Comparison of ENCODE assay signal across 9 cellular contexts in the genomic region with DNA sequence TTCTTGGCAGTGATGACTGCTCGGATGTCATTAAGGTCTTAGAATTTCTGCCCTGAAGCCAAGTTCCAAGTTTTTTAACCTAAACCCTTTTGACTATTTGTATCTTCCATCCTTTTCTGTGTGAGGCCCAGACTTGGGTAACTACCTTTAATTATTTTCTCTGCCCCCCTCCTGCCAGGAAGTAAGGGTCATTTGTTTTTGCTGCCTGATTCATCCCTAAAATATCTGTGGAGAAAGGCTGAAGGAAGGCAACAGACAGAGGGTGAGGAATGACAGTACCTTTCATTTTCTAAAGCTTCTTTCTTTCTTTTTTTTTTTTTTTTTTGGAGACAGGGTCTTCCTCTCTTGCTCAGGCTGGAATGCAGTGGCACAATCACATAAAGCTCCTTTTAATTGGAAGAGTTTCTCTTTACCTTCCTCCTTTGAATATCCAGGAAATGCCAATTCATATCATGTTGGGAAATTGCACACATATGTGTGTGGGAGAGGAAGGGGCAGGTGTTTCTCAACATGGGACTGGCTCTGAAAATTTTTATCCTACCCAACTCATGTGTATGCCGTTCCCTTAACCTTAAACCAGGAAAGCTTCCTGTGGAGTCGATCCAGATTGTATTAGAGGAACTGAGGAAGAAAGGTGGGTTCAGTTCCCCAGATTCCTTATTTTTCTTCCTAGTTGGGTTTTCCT. TPM values are rescaled to one million over a fixed set of nuclear protein-coding genes. Genes with fewer than 3 reads are reported as not detected.
A peak's percentile ranks its signal among the peaks of the same experiment; 100 is the strongest.
DNase-seq lines count a peak whose midpoint lies in the region; ATAC-seq, FAIRE-seq and TF ChIP-seq lines count a peak whose summit lies in the region.
"Had no signal": no experiment of that assay in that cellular context is flagged by ENCODE, and none has a peak within 500 bp of the region (broad histone marks: within the 10 kb centered on the region; RNA-seq: fewer than 3 reads in every experiment).

No MANE protein-coding gene starts in this region.

- no peak for TF ChIP-seq POLR2A in GM12891 (IDR thresholded peaks at IDR 0.05; ENCODE audit: low read depth, low read length)

- peak; percentile 85 for DNase-seq in RKO (ENCODE audit: low spot score)
- DNase-seq in progenitor cell of endocrine pancreas (ENCODE audit: low spot score, unreplicated experiment), result no peak
- no peak for DNase-seq in activated CD4-positive, alpha-beta T cell treated with anti-CD3 and anti-CD28 coated beads, Interleukin-2, amount 50 U/mL, for 4 hours
- no peak for DNase-seq in stimulated activated CD4-positive, alpha-beta T cell treated with anti-CD3 and anti-CD28 coated beads, Interleukin-2, amount 100 ng/mL, for 24 hours
- DNase-seq in GM12891 (ENCODE audit: insufficient read length, low spot score), result no peak
- DNase-seq: KG1 had no signal

- H3K4me1 Mint-ChIP-seq in progenitor cell of endocrine pancreas (ENCODE audit: low read depth), result peaks cover 21% of the 10 kb centered on the region

- no peaks in the 10 kb centered on the region for H3K9me3 Mint-ChIP-seq in progenitor cell of endocrine pancreas (ENCODE audit: low read depth)

- H3K4me1 ChIP-seq in ES-I3 (ENCODE audit: insufficient read depth, low read length) (peaks cover 6% of the 10 kb centered on the region; the same call in 1 of the 2 replicates), esophagus (ENCODE audit: control insufficient read depth in 2 of 2, insufficient read depth in 2 of 2, low read length in 1 of 2) (peaks cover 0 to 2% of the 10 kb centered on the region in 2 donors)

- no peaks in the 10 kb centered on the region for H3K27me3 ChIP-seq in esophagus (ENCODE audit: control insufficient read depth in 1 of 2, insufficient read depth in 2 of 2, low read length in 2 of 2)

- H3K27me3 Mint-ChIP-seq in progenitor cell of endocrine pancreas, result no peaks in the 10 kb centered on the region

- ATAC-seq in esophagus mucosa, result no peak

- no peak for TF ChIP-seq CTCF in progenitor cell of endocrine pancreas (IDR thresholded peaks at IDR 0.05; ENCODE audit: unreplicated experiment)

- 62 to 73% methylated on average over 3 of the region's 3 CpGs for WGBS in esophagus, 2 donors

- H3K27ac Mint-ChIP-seq in progenitor cell of endocrine pancreas, result peak overlapping the region; percentile 97

- peak overlapping the region; percentile 94; the same call in 1 of the 2 replicates for H3K9ac ChIP-seq in ES-I3 (ENCODE audit: low read depth, low read length)

- H3K36me3 ChIP-seq in ES-I3 (ENCODE audit: insufficient read depth, low read length) (peaks cover 25% of the 10 kb centered on the region), esophagus (ENCODE audit: control insufficient read depth in 2 of 2, insufficient read depth in 2 of 2, low read length in 1 of 2) (peaks cover 5 to 13% of the 10 kb centered on the region in 2 donors)

- peak overlapping the region; percentile 100 for H3K4me3 Mint-ChIP-seq in progenitor cell of endocrine pancreas (ENCODE audit: low read depth)

- peaks cover 9% of the 10 kb centered on the region for H3K36me3 Mint-ChIP-seq in progenitor cell of endocrine pancreas (ENCODE audit: insufficient read depth)

- H3K27ac ChIP-seq in esophagus (ENCODE audit: low read depth in 2 of 2, low read length in 1 of 2), result peak overlapping the region in 1 of 2 donors; percentile 89

- H3K9me3 ChIP-seq in ES-I3 (ENCODE audit: control insufficient read depth, insufficient read depth, low read length) (no peaks in the 10 kb centered on the region), esophagus (ENCODE audit: control insufficient read depth in 2 of 2, insufficient read depth in 1 of 2, low read depth in 1 of 2, low read length in 1 of 2) (no peaks in the 10 kb centered on the region)

- no peak for FAIRE-seq in GM12891 (lab: Jason Lieb, UNC)

- peak overlapping the region; percentile 96 to 98 for H3K4me3 ChIP-seq in esophagus (ENCODE audit: low read depth in 1 of 2, low read length in 2 of 2)

TF ChIP-seq in GM12891, 5 proteins besides CTCF, POLR2A, EP300 and RAD21:
- TF ChIP-seq POLR2AphosphoS5 (IDR thresholded peaks at IDR 0.05; ENCODE audit: low read depth, low read length) (no peak), SPI1 (IDR thresholded peaks at IDR 0.05; ENCODE audit: low read depth, low read length) (no peak), PAX5 (IDR thresholded peaks at IDR 0.05; ENCODE audit: insufficient read depth, low read length, severe bottlenecking) (no peak)

RNA-seq across cellular contexts. Expression of gene VPS25, which starts 1.0 kb away (rescaled TPM):
- 100 to 1,000 TPM in 1 of 2 donors, 10 to 100 TPM in 1; 42.8 to 123 TPM for polyA plus RNA-seq in esophagus
- total RNA-seq in progenitor cell of endocrine pancreas (76.5 and 81.3 TPM in 2 replicates), esophagus mucosa (70.9 TPM)
- polyA plus RNA-seq in GM12891 (2012; ENCODE audit: low read depth, missing spikeins), result 101 TPM

RNA-seq across cellular contexts. Expression of gene WNK4, which starts 6.2 kb away (rescaled TPM):
- 10 to 100 TPM in 1 of 2 donors, 1 to 10 TPM in 1; 6.7 to 12.8 TPM for polyA plus RNA-seq in esophagus
- 5.8 and 6.3 TPM in 2 replicates for total RNA-seq in progenitor cell of endocrine pancreas
- 0.40 TPM for total RNA-seq in esophagus mucosa
- polyA plus RNA-seq in GM12891 (2012; ENCODE audit: low read depth, missing spikeins), result 0.05 TPM

RNA-seq across cellular contexts. Expression of gene RAMP2, which starts 13.2 kb away (rescaled TPM):
- 10 to 100 TPM in 1 of 2 donors, 1 to 10 TPM in 1; 7.5 to 13.5 TPM for polyA plus RNA-seq in esophagus
- total RNA-seq in progenitor cell of endocrine pancreas, result 4.3 and 4.4 TPM in 2 replicates
- total RNA-seq in esophagus mucosa, result 4.5 TPM
- 0.74 TPM for polyA plus RNA-seq in GM12891 (2012; ENCODE audit: low read depth, missing spikeins)

RNA-seq across cellular contexts. Expression of gene COA3, which starts 24.3 kb away (rescaled TPM):
- polyA plus RNA-seq in esophagus, result 100 to 1,000 TPM in 1 of 2 donors, 10 to 100 TPM in 1; 89.9 to 185 TPM
- total RNA-seq in progenitor cell of endocrine pancreas (84.9 and 85.4 TPM in 2 replicates), esophagus mucosa (104 TPM)
- 55.4 TPM for polyA plus RNA-seq in GM12891 (2012; ENCODE audit: low read depth, missing spikeins)

RNA-seq across cellular contexts. Expression of gene CNTD1, which starts 24.5 kb away (rescaled TPM):
- polyA plus RNA-seq in esophagus, result under 1 TPM; 0.18 TPM
- total RNA-seq in progenitor cell of endocrine pancreas (not detected in 2 replicates), esophagus mucosa (not detected)
- polyA plus RNA-seq in GM12891 (2012; ENCODE audit: low read depth, missing spikeins), result 0.63 TPM
